In the genomic region with DNA sequence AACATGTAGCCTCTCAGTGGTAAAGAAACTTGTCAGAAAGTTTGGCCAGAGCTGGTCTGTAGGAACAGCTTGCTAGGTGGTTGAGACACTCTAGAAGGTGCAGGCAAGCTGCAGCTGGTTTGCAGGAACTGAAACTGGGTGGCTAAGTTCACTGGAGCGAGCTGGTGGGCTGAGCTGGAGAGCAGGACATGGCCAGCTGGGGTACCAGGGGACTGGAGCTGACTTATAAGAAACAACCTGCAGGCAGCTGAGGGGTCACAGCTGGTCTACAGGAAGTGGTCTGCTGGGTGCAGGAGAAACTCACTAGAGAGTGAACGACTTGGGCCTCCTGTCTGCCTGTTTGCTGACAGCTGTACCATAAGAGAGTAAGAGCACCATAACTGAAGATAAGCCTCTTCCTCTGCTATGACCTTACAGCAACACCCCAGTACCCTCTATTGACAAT, we compare ENCODE assay signal across 9 cellular contexts.
A peak's percentile ranks its signal among the peaks of the same experiment; 100 is the strongest.
DNase-seq lines count a peak whose midpoint lies in the region; ATAC-seq and TF ChIP-seq lines count a peak whose summit lies in the region.
"Had no signal": no experiment of that assay in that cellular context is flagged by ENCODE, and none has a peak within 500 bp of the region (broad histone marks: within the 10 kb centered on the region; RNA-seq: fewer than 3 reads in every experiment).

No MANE protein-coding gene starts in this region.

- POLR2A ChIA-PET in activated CD4-positive, alpha-beta T cell treated with anti-CD3 and anti-CD28 coated beads, Interleukin-2, amount 10 ng/mL, durations not matched to agents 7 days and 5 days (lab: Charles Lee): no interaction called here

- peaks cover 47% of the 10 kb centered on the region for H3K4me1 Mint-ChIP-seq in memory B cell
- no peaks in the 10 kb centered on the region for H3K4me1 Mint-ChIP-seq in activated CD4-positive, alpha-beta T cell treated with anti-CD3 and anti-CD28 coated beads, Interleukin-2, amount 10 ng/mL, durations not matched to agents 7 days and 5 days

- no peak overlapping the region for H3K27ac ChIP-seq in thyroid gland
- no peak overlapping the region for H3K27ac ChIP-seq in heart right ventricle

- H3K4me3 ChIP-seq in thyroid gland (replicated peaks in 1 of 3) (no peak overlapping the region), heart right ventricle (no peak overlapping the region)

- H3K27me3 ChIP-seq in thyroid gland (no peaks in the 10 kb centered on the region), heart right ventricle (peaks cover 0 to 23% (median 6%) of the 10 kb centered on the region in 7 donors)

- intact Hi-C loops in thyroid gland (cut with DNase I) (no loop called here), heart right ventricle (cut with DNase I) (no loop called here)

- ATAC-seq in GM18867 (IDR thresholded peaks at IDR 0.05; ENCODE audit: unreplicated experiment): peak; percentile 96
- peak; percentile 98 for ATAC-seq in GM21825 (IDR thresholded peaks at IDR 0.05; ENCODE audit: unreplicated experiment)
- ATAC-seq in HG03520 (IDR thresholded peaks at IDR 0.05; ENCODE audit: unreplicated experiment): peak; percentile 92
- ATAC-seq in memory B cell (ENCODE audit: low read depth): peak; percentile 95
- ATAC-seq in heart right ventricle: no peak

- TF ChIP-seq POLR2A in thyroid gland (IDR thresholded peaks at IDR 0.05): no peak

- H3K9me3 Mint-ChIP-seq in memory B cell: peaks cover 3% of the 10 kb centered on the region
- H3K9me3 Mint-ChIP-seq in activated CD4-positive, alpha-beta T cell treated with anti-CD3 and anti-CD28 coated beads, Interleukin-2, amount 10 ng/mL, durations not matched to agents 7 days and 5 days: no peaks in the 10 kb centered on the region

- H3K27me3 Mint-ChIP-seq in memory B cell: no peaks in the 10 kb centered on the region
- H3K27me3 Mint-ChIP-seq in activated CD4-positive, alpha-beta T cell treated with anti-CD3 and anti-CD28 coated beads, Interleukin-2, amount 10 ng/mL, durations not matched to agents 7 days and 5 days: peaks cover 4% of the 10 kb centered on the region

- WGBS in thyroid gland, 2 donors: 72 to 83% methylated on average over 2 of the region's 2 CpGs
- WGBS in heart right ventricle, 2 donors: 66 to 70% methylated on average over 2 of the region's 2 CpGs

- H3K4me3 Mint-ChIP-seq in memory B cell: no peak overlapping the region
- no peak overlapping the region for H3K4me3 Mint-ChIP-seq in activated CD4-positive, alpha-beta T cell treated with anti-CD3 and anti-CD28 coated beads, Interleukin-2, amount 10 ng/mL, durations not matched to agents 7 days and 5 days

- H3K9me3 ChIP-seq in thyroid gland (no peaks in the 10 kb centered on the region), heart right ventricle (no peaks in the 10 kb centered on the region)

- DNase-seq in memory B cell (ENCODE audit: low spot score in 2 of 2): peak; percentile 29 to 54
- no peak for DNase-seq in thyroid gland
- no peak for DNase-seq in heart right ventricle
- no peak for DNase-seq in activated CD4-positive, alpha-beta T cell treated with anti-CD3 and anti-CD28 coated beads, Interleukin-2, amount 10 ng/mL, durations not matched to agents 7 days and 5 days
- no peak for DNase-seq in NCI-H345 (lab: John Stamatoyannopoulos, UW)
- DNase-seq: stimulated activated CD4-positive, alpha-beta T cell treated with anti-CD3 and anti-CD28 coated beads, Interleukin-4, amount 100 ng/mL, for 4 hours had no signal

- H3K36me3 ChIP-seq in thyroid gland (no peaks in the 10 kb centered on the region), heart right ventricle (no peaks in the 10 kb centered on the region)

- no peak for TF ChIP-seq CTCF in thyroid gland (IDR thresholded peaks at IDR 0.05)
- TF ChIP-seq CTCF in heart right ventricle (IDR thresholded peaks at IDR 0.05): no peak

- H3K36me3 Mint-ChIP-seq in memory B cell: peaks cover 3% of the 10 kb centered on the region
- H3K36me3 Mint-ChIP-seq in activated CD4-positive, alpha-beta T cell treated with anti-CD3 and anti-CD28 coated beads, Interleukin-2, amount 10 ng/mL, durations not matched to agents 7 days and 5 days (ENCODE audit: low read depth): no peaks in the 10 kb centered on the region

- H3K4me1 ChIP-seq in thyroid gland (no peaks in the 10 kb centered on the region), heart right ventricle (no peaks in the 10 kb centered on the region)

- peak overlapping the region; percentile 88 for H3K27ac Mint-ChIP-seq in memory B cell
- no peak overlapping the region for H3K27ac Mint-ChIP-seq in activated CD4-positive, alpha-beta T cell treated with anti-CD3 and anti-CD28 coated beads, Interleukin-2, amount 10 ng/mL, durations not matched to agents 7 days and 5 days

- CTCF ChIA-PET in activated CD4-positive, alpha-beta T cell treated with anti-CD3 and anti-CD28 coated beads, Interleukin-2, amount 10 ng/mL, durations not matched to agents 7 days and 5 days (lab: Charles Lee): no interaction called here

Comparison
In these comparisons a context has a peak if more than half of its experiments do, and no peak if none do; other contexts are left out.
1. ATAC-seq: peak in GM18867 (single experiment), GM21825 (single experiment), HG03520 (single experiment) and memory B cell (single experiment); none in heart right ventricle (0 of 8).
2. DNase-seq: peak in memory B cell (2 of 2); none in thyroid gland (0 of 2), heart right ventricle (0 of 2), activated CD4-positive, alpha-beta T cell treated with anti-CD3 and anti-CD28 coated beads, Interleukin-2, amount 10 ng/mL, durations not matched to agents 7 days and 5 days (single experiment) and NCI-H345 (single experiment).